In the genomic region with DNA sequence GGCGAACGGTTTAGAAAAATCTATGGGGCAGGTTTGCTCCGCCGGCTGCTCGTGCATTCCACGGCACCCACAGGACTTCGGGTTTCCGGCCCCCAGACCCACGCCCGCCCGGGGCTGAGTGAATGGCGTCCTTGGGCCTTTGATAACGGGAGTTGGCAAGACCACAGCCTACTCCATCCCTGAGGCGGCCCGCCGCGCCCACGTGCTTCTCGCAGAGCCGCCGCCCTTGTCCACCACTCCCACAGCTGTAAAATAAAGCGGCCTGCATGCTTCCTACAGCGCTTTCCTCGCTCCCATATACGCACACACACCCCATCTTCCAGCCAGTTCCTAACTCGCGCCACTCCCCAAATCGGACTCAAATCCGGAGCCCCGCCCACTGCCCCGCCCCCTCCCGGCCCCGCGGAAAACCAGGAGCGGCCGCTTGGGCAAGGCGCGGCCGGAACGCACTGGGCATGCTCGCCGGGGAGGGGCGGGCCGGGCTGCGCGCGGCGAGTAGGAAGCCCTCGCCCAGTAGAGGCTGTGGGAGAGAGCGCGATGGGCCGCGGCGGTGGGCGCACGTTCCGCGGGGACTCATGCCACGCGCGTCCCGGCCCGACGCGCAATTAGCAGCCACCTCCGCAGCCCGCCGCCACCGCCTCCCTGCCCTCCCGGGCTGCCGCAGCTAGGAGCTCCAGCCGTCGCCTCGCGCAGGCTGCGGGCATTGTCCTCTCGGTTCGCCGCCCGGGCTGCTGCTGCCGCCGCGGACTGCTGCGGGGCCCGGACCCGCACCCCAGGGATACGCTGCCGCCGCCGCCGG, we compare ENCODE assay signal across 1 cellular context.
TF ChIP-seq lines count a peak whose summit lies in the region.

A gene (plus strand): TSS at position 513 of the 799 bp plus-strand sequence. CDS start 468 bp downstream, outside the sequence.

TF ChIP-seq in GM12878, 131 proteins besides CTCF, POLR2A, EP300 and RAD21 (continued from another document and continues in another):
- TF ChIP-seq, protein P1, sequence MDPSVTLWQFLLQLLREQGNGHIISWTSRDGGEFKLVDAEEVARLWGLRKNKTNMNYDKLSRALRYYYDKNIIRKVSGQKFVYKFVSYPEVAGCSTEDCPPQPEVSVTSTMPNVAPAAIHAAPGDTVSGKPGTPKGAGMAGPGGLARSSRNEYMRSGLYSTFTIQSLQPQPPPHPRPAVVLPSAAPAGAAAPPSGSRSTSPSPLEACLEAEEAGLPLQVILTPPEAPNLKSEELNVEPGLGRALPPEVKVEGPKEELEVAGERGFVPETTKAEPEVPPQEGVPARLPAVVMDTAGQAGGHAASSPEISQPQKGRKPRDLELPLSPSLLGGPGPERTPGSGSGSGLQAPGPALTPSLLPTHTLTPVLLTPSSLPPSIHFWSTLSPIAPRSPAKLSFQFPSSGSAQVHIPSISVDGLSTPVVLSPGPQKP (IDR thresholded peaks at IDR 0.05; ENCODE audit: low read depth, low read length), result no peak
- TF ChIP-seq KDM1A (IDR thresholded peaks at IDR 0.05; ENCODE audit: borderline replicate concordance) (no peak), TARDBP (IDR thresholded peaks at IDR 0.05; ENCODE audit: borderline replicate concordance) (no peak), ZNF274 (IDR thresholded peaks at IDR 0.05; ENCODE audit: insufficient read depth, insufficient read length) (no peak), RCOR1 (conservative IDR thresholded peaks at IDR 0.05; ENCODE audit: low read depth, low read length) (0 out of 2 replicates have a peak, but pooled peaks have one; percentile 37), NR2F1 (conservative IDR thresholded peaks at IDR 0.05) (peak; percentile 59), BACH1 (IDR thresholded peaks at IDR 0.05; ENCODE audit: borderline replicate concordance) (peak; percentile 98), NFXL1 (IDR thresholded peaks at IDR 0.05; ENCODE audit: borderline replicate concordance) (no peak), ESRRA (IDR thresholded peaks at IDR 0.05; ENCODE audit: low read length) (no peak), RFX5 (IDR thresholded peaks at IDR 0.05; ENCODE audit: low read depth, low read length) (peak; percentile 40; the same call in 1 of the 2 replicates), GATAD2B (conservative IDR thresholded peaks at IDR 0.05; ENCODE audit: low read depth) (peak; percentile 99), BCL11A (IDR thresholded peaks at IDR 0.05; ENCODE audit: low read depth, low read length) (no peak), FOXK2 (IDR thresholded peaks at IDR 0.05) (no peak), EED (IDR thresholded peaks at IDR 0.05; ENCODE audit: low read depth) (no peak), SRF (IDR thresholded peaks at IDR 0.05; ENCODE audit: low read depth in 2 of 2, low read length in 2 of 2) (no peak), IRF4 (IDR thresholded peaks at IDR 0.05; ENCODE audit: low read depth, low read length) (no peak), MEF2B (IDR thresholded peaks at IDR 0.05; ENCODE audit: partially characterized antibody, poor library complexity, severe bottlenecking) (no peak), SUPT20H (IDR thresholded peaks at IDR 0.05; ENCODE audit: borderline replicate concordance, control insufficient read depth, low read depth, low read length) (no peak), WRNIP1 (IDR thresholded peaks at IDR 0.05; ENCODE audit: borderline replicate concordance, low read depth, low read length) (no peak), SMAD5 (IDR thresholded peaks at IDR 0.05; ENCODE audit: low read depth) (peak; percentile 65; the same call in 1 of the 2 replicates), SPI1 (IDR thresholded peaks at IDR 0.05; ENCODE audit: borderline replicate concordance, insufficient read depth, low read depth, low read length) (no peak), PAX5 (IDR thresholded peaks at IDR 0.05; ENCODE audit: borderline replicate concordance, low read depth, low read length) (no peak), SREBF1 (IDR thresholded peaks at IDR 0.05; ENCODE audit: low read length) (no peak), NFIC (IDR thresholded peaks at IDR 0.05; ENCODE audit: low read depth, low read length) (no peak)
- TF ChIP-seq, protein P2, sequence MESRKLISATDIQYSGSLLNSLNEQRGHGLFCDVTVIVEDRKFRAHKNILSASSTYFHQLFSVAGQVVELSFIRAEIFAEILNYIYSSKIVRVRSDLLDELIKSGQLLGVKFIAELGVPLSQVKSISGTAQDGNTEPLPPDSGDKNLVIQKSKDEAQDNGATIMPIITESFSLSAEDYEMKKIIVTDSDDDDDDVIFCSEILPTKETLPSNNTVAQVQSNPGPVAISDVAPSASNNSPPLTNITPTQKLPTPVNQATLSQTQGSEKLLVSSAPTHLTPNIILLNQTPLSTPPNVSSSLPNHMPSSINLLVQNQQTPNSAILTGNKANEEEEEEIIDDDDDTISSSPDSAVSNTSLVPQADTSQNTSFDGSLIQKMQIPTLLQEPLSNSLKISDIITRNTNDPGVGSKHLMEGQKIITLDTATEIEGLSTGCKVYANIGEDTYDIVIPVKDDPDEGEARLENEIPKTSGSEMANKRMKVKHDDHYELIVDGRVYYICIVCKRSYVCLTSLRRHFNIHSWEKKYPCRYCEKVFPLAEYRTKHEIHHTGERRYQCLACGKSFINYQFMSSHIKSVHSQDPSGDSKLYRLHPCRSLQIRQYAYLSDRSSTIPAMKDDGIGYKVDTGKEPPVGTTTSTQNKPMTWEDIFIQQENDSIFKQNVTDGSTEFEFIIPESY (IDR thresholded peaks at IDR 0.05), result no peak
- TF ChIP-seq, protein P3, sequence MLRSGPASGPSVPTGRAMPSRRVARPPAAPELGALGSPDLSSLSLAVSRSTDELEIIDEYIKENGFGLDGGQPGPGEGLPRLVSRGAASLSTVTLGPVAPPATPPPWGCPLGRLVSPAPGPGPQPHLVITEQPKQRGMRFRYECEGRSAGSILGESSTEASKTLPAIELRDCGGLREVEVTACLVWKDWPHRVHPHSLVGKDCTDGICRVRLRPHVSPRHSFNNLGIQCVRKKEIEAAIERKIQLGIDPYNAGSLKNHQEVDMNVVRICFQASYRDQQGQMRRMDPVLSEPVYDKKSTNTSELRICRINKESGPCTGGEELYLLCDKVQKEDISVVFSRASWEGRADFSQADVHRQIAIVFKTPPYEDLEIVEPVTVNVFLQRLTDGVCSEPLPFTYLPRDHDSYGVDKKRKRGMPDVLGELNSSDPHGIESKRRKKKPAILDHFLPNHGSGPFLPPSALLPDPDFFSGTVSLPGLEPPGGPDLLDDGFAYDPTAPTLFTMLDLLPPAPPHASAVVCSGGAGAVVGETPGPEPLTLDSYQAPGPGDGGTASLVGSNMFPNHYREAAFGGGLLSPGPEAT (IDR thresholded peaks at IDR 0.05; ENCODE audit: low read depth), result no peak
- TF ChIP-seq, protein P4, sequence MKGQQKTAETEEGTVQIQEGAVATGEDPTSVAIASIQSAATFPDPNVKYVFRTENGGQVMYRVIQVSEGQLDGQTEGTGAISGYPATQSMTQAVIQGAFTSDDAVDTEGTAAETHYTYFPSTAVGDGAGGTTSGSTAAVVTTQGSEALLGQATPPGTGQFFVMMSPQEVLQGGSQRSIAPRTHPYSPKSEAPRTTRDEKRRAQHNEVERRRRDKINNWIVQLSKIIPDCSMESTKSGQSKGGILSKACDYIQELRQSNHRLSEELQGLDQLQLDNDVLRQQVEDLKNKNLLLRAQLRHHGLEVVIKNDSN (IDR thresholded peaks at IDR 0.05; ENCODE audit: borderline replicate concordance, extremely low read length, insufficient read depth, low read depth, low read length), result no peak
- TF ChIP-seq, protein P5, sequence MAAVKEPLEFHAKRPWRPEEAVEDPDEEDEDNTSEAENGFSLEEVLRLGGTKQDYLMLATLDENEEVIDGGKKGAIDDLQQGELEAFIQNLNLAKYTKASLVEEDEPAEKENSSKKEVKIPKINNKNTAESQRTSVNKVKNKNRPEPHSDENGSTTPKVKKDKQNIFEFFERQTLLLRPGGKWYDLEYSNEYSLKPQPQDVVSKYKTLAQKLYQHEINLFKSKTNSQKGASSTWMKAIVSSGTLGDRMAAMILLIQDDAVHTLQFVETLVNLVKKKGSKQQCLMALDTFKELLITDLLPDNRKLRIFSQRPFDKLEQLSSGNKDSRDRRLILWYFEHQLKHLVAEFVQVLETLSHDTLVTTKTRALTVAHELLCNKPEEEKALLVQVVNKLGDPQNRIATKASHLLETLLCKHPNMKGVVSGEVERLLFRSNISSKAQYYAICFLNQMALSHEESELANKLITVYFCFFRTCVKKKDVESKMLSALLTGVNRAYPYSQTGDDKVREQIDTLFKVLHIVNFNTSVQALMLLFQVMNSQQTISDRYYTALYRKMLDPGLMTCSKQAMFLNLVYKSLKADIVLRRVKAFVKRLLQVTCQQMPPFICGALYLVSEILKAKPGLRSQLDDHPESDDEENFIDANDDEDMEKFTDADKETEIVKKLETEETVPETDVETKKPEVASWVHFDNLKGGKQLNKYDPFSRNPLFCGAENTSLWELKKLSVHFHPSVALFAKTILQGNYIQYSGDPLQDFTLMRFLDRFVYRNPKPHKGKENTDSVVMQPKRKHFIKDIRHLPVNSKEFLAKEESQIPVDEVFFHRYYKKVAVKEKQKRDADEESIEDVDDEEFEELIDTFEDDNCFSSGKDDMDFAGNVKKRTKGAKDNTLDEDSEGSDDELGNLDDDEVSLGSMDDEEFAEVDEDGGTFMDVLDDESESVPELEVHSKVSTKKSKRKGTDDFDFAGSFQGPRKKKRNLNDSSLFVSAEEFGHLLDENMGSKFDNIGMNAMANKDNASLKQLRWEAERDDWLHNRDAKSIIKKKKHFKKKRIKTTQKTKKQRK (IDR thresholded peaks at IDR 0.05; ENCODE audit: low read depth, low read length), result no peak
- TF ChIP-seq, protein P6, sequence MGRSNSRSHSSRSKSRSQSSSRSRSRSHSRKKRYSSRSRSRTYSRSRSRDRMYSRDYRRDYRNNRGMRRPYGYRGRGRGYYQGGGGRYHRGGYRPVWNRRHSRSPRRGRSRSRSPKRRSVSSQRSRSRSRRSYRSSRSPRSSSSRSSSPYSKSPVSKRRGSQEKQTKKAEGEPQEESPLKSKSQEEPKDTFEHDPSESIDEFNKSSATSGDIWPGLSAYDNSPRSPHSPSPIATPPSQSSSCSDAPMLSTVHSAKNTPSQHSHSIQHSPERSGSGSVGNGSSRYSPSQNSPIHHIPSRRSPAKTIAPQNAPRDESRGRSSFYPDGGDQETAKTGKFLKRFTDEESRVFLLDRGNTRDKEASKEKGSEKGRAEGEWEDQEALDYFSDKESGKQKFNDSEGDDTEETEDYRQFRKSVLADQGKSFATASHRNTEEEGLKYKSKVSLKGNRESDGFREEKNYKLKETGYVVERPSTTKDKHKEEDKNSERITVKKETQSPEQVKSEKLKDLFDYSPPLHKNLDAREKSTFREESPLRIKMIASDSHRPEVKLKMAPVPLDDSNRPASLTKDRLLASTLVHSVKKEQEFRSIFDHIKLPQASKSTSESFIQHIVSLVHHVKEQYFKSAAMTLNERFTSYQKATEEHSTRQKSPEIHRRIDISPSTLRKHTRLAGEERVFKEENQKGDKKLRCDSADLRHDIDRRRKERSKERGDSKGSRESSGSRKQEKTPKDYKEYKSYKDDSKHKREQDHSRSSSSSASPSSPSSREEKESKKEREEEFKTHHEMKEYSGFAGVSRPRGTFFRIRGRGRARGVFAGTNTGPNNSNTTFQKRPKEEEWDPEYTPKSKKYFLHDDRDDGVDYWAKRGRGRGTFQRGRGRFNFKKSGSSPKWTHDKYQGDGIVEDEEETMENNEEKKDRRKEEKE (IDR thresholded peaks at IDR 0.05), result 0 out of 2 replicates have a peak, but pooled peaks have one; percentile 44
- TF ChIP-seq, protein P7, sequence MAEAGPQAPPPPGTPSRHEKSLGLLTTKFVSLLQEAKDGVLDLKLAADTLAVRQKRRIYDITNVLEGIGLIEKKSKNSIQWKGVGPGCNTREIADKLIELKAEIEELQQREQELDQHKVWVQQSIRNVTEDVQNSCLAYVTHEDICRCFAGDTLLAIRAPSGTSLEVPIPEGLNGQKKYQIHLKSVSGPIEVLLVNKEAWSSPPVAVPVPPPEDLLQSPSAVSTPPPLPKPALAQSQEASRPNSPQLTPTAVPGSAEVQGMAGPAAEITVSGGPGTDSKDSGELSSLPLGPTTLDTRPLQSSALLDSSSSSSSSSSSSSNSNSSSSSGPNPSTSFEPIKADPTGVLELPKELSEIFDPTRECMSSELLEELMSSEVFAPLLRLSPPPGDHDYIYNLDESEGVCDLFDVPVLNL (IDR thresholded peaks at IDR 0.05; ENCODE audit: low read depth, low read length), result peak; percentile 44; the same call in 1 of the 2 replicates
- TF ChIP-seq, protein P8, sequence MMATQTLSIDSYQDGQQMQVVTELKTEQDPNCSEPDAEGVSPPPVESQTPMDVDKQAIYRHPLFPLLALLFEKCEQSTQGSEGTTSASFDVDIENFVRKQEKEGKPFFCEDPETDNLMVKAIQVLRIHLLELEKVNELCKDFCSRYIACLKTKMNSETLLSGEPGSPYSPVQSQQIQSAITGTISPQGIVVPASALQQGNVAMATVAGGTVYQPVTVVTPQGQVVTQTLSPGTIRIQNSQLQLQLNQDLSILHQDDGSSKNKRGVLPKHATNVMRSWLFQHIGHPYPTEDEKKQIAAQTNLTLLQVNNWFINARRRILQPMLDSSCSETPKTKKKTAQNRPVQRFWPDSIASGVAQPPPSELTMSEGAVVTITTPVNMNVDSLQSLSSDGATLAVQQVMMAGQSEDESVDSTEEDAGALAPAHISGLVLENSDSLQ (IDR thresholded peaks at IDR 0.05), result no peak
- TF ChIP-seq, protein P9, sequence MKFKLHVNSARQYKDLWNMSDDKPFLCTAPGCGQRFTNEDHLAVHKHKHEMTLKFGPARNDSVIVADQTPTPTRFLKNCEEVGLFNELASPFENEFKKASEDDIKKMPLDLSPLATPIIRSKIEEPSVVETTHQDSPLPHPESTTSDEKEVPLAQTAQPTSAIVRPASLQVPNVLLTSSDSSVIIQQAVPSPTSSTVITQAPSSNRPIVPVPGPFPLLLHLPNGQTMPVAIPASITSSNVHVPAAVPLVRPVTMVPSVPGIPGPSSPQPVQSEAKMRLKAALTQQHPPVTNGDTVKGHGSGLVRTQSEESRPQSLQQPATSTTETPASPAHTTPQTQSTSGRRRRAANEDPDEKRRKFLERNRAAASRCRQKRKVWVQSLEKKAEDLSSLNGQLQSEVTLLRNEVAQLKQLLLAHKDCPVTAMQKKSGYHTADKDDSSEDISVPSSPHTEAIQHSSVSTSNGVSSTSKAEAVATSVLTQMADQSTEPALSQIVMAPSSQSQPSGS (IDR thresholded peaks at IDR 0.05; ENCODE audit: low read length), result no peak
- TF ChIP-seq, protein P10, sequence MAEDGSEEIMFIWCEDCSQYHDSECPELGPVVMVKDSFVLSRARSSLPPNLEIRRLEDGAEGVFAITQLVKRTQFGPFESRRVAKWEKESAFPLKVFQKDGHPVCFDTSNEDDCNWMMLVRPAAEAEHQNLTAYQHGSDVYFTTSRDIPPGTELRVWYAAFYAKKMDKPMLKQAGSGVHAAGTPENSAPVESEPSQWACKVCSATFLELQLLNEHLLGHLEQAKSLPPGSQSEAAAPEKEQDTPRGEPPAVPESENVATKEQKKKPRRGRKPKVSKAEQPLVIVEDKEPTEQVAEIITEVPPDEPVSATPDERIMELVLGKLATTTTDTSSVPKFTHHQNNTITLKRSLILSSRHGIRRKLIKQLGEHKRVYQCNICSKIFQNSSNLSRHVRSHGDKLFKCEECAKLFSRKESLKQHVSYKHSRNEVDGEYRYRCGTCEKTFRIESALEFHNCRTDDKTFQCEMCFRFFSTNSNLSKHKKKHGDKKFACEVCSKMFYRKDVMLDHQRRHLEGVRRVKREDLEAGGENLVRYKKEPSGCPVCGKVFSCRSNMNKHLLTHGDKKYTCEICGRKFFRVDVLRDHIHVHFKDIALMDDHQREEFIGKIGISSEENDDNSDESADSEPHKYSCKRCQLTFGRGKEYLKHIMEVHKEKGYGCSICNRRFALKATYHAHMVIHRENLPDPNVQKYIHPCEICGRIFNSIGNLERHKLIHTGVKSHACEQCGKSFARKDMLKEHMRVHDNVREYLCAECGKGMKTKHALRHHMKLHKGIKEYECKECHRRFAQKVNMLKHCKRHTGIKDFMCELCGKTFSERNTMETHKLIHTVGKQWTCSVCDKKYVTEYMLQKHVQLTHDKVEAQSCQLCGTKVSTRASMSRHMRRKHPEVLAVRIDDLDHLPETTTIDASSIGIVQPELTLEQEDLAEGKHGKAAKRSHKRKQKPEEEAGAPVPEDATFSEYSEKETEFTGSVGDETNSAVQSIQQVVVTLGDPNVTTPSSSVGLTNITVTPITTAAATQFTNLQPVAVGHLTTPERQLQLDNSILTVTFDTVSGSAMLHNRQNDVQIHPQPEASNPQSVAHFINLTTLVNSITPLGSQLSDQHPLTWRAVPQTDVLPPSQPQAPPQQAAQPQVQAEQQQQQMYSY (CRISPR knock-in tag; IDR thresholded peaks at IDR 0.05), result no peak
